8 cellular contexts compared by ENCODE assay signal in the genomic region with DNA sequence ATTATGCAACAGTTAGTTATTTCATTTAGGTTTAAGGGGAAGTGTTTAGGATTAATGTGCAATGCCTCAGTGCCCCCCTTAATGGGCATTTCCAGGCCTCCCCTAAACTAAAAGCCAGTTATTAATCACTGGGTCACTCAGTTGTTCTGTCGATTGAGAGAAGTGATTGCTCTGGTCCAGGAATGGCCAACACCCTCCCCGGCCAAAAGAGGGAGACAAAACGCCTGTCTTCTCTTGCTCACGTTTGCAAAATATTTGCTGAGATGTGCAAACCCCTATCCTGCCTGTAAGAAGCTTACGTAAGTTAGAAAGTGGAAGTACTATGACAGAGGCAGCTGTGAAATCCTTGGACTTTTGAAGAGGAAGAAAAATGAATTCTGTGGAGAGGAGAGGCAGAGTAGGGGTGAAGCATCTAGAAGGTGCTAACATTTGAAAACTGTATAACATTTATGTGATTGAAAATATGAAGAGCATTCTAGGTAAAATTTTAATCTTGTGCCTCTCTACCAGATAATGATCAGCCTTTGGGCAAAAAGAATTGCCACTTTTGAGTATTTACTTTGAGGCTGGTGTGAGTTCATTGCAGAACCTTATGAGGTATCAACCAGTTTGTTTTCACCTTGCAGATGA.
DNase-seq lines count a peak whose midpoint lies in the region; ATAC-seq lines count a peak whose summit lies in the region.

No MANE protein-coding gene starts in this region.

- DNase-seq in ACHN (peak; percentile 42), NOMO-1 treated with DMSO at 0.1 percent for 48 hours (lab: John Stamatoyannopoulos, UW; ENCODE audit: unreplicated experiment) (peak; percentile 88), fibroblast of peridontal ligament (ENCODE audit: extremely low read depth) (peak; percentile 2), putamen (ENCODE audit: low spot score) (peak; percentile 34), NCI-H1436 (lab: John Stamatoyannopoulos, UW) (no peak)
- DNase-seq in activated naive CD4-positive, alpha-beta T cell (lab: John Stamatoyannopoulos, UW) = no peak

- in situ Hi-C loops in ACHN (cut with HindIII; ENCODE audit: low pct_ligation_motif_present, low pct_unique_long_range_greater_than_20kb, low sequenced_read_pairs) = no loop called here

- ATAC-seq in GM18867 (IDR thresholded peaks at IDR 0.05; ENCODE audit: unreplicated experiment) (peak; percentile 68), GM19463 (IDR thresholded peaks at IDR 0.05; ENCODE audit: unreplicated experiment) (no peak)

Comparison
In these comparisons a context has a peak if more than half of its experiments do, and no peak if none do; other contexts are left out.
1. DNase-seq: peak in ACHN (single experiment), NOMO-1 treated with DMSO at 0.1 percent for 48 hours (single experiment), fibroblast of peridontal ligament (single experiment) and putamen (single experiment); none in activated naive CD4-positive, alpha-beta T cell (0 of 4) and NCI-H1436 (single experiment).